8 cellular contexts compared by ENCODE assay signal in the genomic region with DNA sequence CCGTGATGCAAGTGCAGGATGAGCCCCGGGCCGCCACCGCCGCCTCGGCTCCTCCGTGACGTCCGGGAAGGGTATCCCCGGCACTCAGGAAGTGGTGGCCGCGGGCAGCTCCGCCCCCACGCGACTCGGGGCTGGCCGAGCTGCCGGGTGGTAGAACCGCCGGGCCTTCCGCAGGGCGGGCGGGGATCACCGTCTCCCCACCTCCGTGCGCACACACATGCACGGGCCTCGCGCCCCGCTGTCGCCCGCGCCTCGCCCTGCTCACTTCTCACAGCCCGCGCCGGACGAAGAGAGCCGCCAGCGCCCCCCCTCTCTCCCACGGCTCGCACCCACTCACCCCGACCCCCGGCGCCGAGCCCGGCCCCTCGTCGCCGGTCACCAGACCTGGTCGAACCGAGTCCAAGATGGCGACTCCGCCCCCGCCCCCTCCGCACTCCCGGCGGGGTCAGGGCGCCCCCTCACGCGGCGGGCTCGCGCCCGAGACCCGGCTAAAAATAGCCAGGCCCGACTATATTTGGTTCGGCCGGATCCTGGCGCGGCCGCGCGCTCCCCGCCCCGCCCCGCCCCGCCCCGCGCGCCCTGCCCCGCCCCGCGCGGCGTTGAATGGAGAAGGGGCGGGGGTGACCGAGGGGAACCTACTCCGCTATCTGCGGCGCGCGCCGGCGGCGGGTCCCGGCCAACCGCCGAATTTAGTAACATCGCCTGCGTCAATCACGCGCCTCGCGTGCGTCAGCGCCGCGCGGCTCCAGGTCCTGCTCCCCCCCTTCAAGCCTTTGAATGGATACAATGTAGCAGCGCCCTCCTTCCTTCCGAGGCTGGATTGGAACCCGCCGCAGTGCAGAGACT. TPM values are rescaled to one million over a fixed set of nuclear protein-coding genes. Genes with fewer than 3 reads are reported as not detected.
DNase-seq lines count a peak whose midpoint lies in the region; ATAC-seq and TF ChIP-seq lines count a peak whose summit lies in the region.

No MANE protein-coding gene starts in this region.

- peaks cover 10% of the 10 kb centered on the region for H3K27me3 ChIP-seq in kidney epithelial cell (ENCODE audit: control insufficient read depth, insufficient read depth, low read length)

- ATAC-seq in GM19025 (IDR thresholded peaks at IDR 0.05; ENCODE audit: low read depth, unreplicated experiment) (peak; percentile 48), HG03280 (IDR thresholded peaks at IDR 0.05; ENCODE audit: unreplicated experiment) (peak; percentile 56)
- ATAC-seq in activated CD4-positive, CD25-positive, alpha-beta regulatory T cell treated with anti-CD3 and anti-CD28 coated beads, Interleukin-2, amount 50 U/mL, for 24 hours: peak; percentile 44 to 66

- peak; percentile 3 for TF ChIP-seq CTCF in kidney epithelial cell (IDR thresholded peaks at IDR 0.05; ENCODE audit: insufficient read depth, low read length, poor library complexity, severe bottlenecking)

- peak overlapping the region; percentile 79 for H3K4me3 ChIP-seq in kidney epithelial cell (ENCODE audit: low read depth, low read length)

- DNase-seq in AG20443 (ENCODE audit: low spot score) (peak; percentile 93), NCI-H345 (lab: John Stamatoyannopoulos, UW) (peak; percentile 97), cerebellar cortex (ENCODE audit: low spot score) (peak; percentile 93), kidney epithelial cell (ENCODE audit: low read depth) (peak; percentile 49)
- peak; percentile 94 for DNase-seq in stimulated activated CD4-positive, alpha-beta T cell treated with anti-CD3 and anti-CD28 coated beads, Interleukin-15, amount 100 ng/mL, for 24 hours

- no peaks in the 10 kb centered on the region for H3K36me3 ChIP-seq in kidney epithelial cell (ENCODE audit: control insufficient read depth, insufficient read depth, low read length)

RNA-seq across cellular contexts. Expression of a gene that starts 2.0 kb away (rescaled TPM):
- 0.41 and 0.50 TPM in 2 replicates for total RNA-seq in kidney epithelial cell

Comparison
In these comparisons a context has a peak if more than half of its experiments do, and no peak if none do; other contexts are left out.
1. Peak in every context shown above with its lines: DNase-seq, ATAC-seq and H3K4me3 ChIP-seq.